Comparison of ENCODE assay signal across 13 cellular contexts in the genomic region with DNA sequence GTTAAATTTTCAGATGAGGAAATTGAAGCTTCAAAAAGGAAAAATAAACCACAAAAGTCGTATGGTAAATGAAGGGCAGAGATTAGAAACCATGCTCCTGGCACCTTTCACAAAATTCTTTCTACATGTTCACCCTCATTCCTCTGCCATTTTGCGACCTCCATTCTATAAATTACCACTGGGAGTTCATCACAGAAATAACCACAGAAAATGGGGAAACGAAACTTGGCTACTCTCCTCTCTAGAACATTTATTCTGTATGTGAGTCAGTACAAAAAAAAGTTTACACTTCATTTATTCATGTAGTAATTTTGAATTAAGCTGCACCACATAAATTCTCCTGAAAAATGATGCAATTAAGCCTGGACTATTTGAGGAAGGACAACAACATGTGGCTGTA.
DNase-seq lines count a peak whose midpoint lies in the region; ATAC-seq and TF ChIP-seq lines count a peak whose summit lies in the region.
"Had no signal": no experiment of that assay in that cellular context is flagged by ENCODE, and none has a peak within 500 bp of the region (broad histone marks: within the 10 kb centered on the region; RNA-seq: fewer than 3 reads in every experiment).

No MANE protein-coding gene starts in this region.

- whole genome bisulfite sequencing in thyroid gland, 2 donors: 78 to 87% methylated on average over 3 of the region's 3 CpGs
- WGBS in aorta, 2 donors: 66 to 71% methylated on average over 3 of the region's 3 CpGs

- no peaks in the 10 kb centered on the region for H4K20me1 ChIP-seq in BLaER1

- peak overlapping the region; percentile 42 for H3K4me2 ChIP-seq in BLaER1

- no peak for TF ChIP-seq CTCF in astrocyte of the cerebellum (IDR thresholded peaks at IDR 0.05; ENCODE audit: low read depth, low read length, missing control alignments)
- no peak for TF ChIP-seq CTCF in thyroid gland (IDR thresholded peaks at IDR 0.05)

- H3K4me3 ChIP-seq in BLaER1: no peak overlapping the region
- no peak overlapping the region for H3K4me3 ChIP-seq in astrocyte of the cerebellum (ENCODE audit: low read depth, low read length)
- no peak overlapping the region for H3K4me3 ChIP-seq in thyroid gland (replicated peaks in 1 of 3)
- H3K4me3 ChIP-seq in aorta (ENCODE audit: low read length in 2 of 2): no peak overlapping the region
- H3K4me3 ChIP-seq: prostate gland, SK-N-MC had no signal

- no peak for TF ChIP-seq POLR2A in thyroid gland (IDR thresholded peaks at IDR 0.05)

- H3K27ac ChIP-seq in BLaER1 (no peak overlapping the region), thyroid gland (no peak overlapping the region), aorta (ENCODE audit: low read depth in 1 of 2, low read length in 2 of 2) (no peak overlapping the region)
- H3K27ac ChIP-seq: prostate gland, SK-N-MC had no signal

- no peaks in the 10 kb centered on the region for H3K36me3 ChIP-seq in BLaER1
- no peaks in the 10 kb centered on the region for H3K36me3 ChIP-seq in thyroid gland
- no peaks in the 10 kb centered on the region for H3K36me3 ChIP-seq in aorta (ENCODE audit: control insufficient read depth in 1 of 2, insufficient read depth in 2 of 2, low read length in 1 of 2)
- H3K36me3 ChIP-seq: prostate gland had no signal

- H3K27me3 ChIP-seq in BLaER1: no peaks in the 10 kb centered on the region
- H3K27me3 ChIP-seq in thyroid gland: no peaks in the 10 kb centered on the region
- no peaks in the 10 kb centered on the region for H3K27me3 ChIP-seq in aorta (ENCODE audit: control insufficient read depth in 1 of 2, insufficient read depth in 2 of 2, low read length in 1 of 2)

- intact Hi-C loops in thyroid gland (cut with DNase I) (no loop called here), aorta (cut with DNase I) (no loop called here)

- H3K9ac ChIP-seq in BLaER1: no peak overlapping the region

- H3K9me3 ChIP-seq in BLaER1 (no peaks in the 10 kb centered on the region), thyroid gland (no peaks in the 10 kb centered on the region), aorta (ENCODE audit: control insufficient read depth, low read length) (no peaks in the 10 kb centered on the region)
- H3K9me3 ChIP-seq: prostate gland had no signal

- H3K4me1 ChIP-seq in BLaER1 (peaks cover 28% of the 10 kb centered on the region), thyroid gland (no peaks in the 10 kb centered on the region), aorta (ENCODE audit: control insufficient read depth in 1 of 2, insufficient read depth in 2 of 2, low read length in 2 of 2) (no peaks in the 10 kb centered on the region)
- H3K4me1 ChIP-seq: prostate gland had no signal

- DNase-seq in astrocyte of the cerebellum (ENCODE audit: low read depth) (peak; percentile 64), kidney tubule cell (ENCODE audit: low spot score) (no peak), thyroid gland (no peak), aorta (no peak), middle frontal gyrus (ENCODE audit: extremely low spot score, low spot score) (no peak)
- DNase-seq: activated naive CD4-positive, alpha-beta T cell; kidney glomerular epithelial cell; NCI-H2029 treated with DMSO at 0.1 percent for 48 hours had no signal

- ATAC-seq in GM19351 (IDR thresholded peaks at IDR 0.05; ENCODE audit: unreplicated experiment) (peak; percentile 43), HG03565 (IDR thresholded peaks at IDR 0.05; ENCODE audit: unreplicated experiment) (peak; percentile 31), aorta (ENCODE audit: low FRiP score) (no peak)

- in situ Hi-C loops in astrocyte of the cerebellum (cut with HindIII; ENCODE audit: low sequenced_read_pairs): no loop called here
